In the genomic region with DNA sequence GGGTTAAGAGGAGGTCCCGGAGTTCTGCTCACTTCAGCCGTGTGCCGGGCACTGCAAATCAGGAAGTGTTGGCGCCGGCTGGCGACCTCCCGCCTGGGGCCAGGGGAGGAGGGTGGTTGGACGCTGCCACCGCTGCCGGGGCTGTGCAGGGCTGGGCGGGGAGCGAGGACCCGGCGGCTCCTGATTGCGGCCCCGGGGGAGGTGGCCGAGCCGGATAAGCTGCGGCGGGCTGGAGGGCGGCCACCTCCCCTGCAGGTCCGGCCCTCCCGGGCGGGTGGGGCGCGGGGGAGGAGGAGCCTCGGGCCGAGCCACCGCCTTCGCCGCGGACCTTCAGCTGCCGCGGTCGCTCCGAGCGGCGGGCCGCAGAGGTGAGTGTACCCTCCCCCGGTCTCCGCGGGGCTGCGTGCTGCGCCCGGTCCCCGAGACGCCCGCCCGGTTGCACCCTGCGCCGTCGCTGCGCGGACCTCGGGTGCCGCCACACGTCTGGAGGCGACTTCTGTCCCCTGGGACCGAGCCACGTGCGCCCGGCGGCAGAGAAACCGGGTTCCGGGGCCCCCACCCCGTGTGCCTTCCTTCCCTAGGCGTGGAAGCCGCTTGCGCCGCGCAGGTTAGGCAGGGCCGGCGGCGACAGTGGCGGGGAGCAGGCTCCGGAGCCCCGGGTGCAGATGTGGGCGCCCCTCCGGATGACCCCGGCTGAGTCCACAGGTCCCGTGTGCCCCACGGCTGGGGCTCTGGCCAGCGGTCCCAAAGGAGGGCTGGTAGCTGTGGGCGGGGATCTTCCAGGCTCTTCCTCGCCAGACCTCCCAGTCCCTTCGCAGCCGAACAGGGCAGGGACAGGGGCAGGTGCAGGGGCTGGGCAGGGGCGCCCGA, we compare ENCODE assay signal across 8 cellular contexts. TPM values are rescaled to one million over a fixed set of nuclear protein-coding genes. Genes with fewer than 3 reads are reported as not detected.
DNase-seq lines count a peak whose midpoint lies in the region; ATAC-seq, FAIRE-seq and TF ChIP-seq lines count a peak whose summit lies in the region.

A gene with protein sequence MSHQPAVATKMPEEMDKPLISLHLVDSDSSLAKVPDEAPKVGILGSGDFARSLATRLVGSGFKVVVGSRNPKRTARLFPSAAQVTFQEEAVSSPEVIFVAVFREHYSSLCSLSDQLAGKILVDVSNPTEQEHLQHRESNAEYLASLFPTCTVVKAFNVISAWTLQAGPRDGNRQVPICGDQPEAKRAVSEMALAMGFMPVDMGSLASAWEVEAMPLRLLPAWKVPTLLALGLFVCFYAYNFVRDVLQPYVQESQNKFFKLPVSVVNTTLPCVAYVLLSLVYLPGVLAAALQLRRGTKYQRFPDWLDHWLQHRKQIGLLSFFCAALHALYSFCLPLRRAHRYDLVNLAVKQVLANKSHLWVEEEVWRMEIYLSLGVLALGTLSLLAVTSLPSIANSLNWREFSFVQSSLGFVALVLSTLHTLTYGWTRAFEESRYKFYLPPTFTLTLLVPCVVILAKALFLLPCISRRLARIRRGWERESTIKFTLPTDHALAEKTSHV (plus strand): TSS at position 314 of the 870 bp plus-strand sequence. CDS start 7,179 bp downstream, outside the sequence.

- TF ChIP-seq POLR2A in endothelial cell of umbilical vein (IDR thresholded peaks at IDR 0.05; ENCODE audit: low read depth, low read length): peak; percentile 37
- TF ChIP-seq POLR2A in transverse colon (IDR thresholded peaks at IDR 0.05): no peak

- CTCF ChIA-PET in activated CD4-positive, alpha-beta T cell treated with anti-CD3 and anti-CD28 coated beads, Interleukin-2, amount 10 ng/mL, durations not matched to agents 7 days and 5 days (lab: Charles Lee): no interaction called here
- CTCF ChIA-PET in endothelial cell of umbilical vein (lab: Charles Lee): interaction anchor here (0.6 to 1.4 kb wide), 3 partner anchors 10 to 32 kb away, joined by 3 to 5 read pairs (median 4); no protein-coding TSS in a partner anchor

- H3K9ac ChIP-seq in HUES48 (ENCODE audit: low read depth, low read length): peak within 1 kb of the TSS; percentile 39; the same call in 1 of the 2 replicates
- peak within 1 kb of the TSS; percentile 68 for H3K9ac ChIP-seq in endothelial cell of umbilical vein (replicated peaks; ENCODE audit: extremely low read depth, insufficient read depth, low read length)

- no peak for TF ChIP-seq CTCF in endothelial cell of umbilical vein (IDR thresholded peaks at IDR 0.05; ENCODE audit: extremely low read depth in 1 of 2, insufficient read depth in 1 of 2, low read depth in 1 of 2, low read length in 2 of 2)
- no peak for TF ChIP-seq CTCF in transverse colon (IDR thresholded peaks at IDR 0.05)

- no peaks in the 10 kb centered on the region for H3K4me1 Mint-ChIP-seq in activated CD4-positive, alpha-beta T cell treated with anti-CD3 and anti-CD28 coated beads, Interleukin-2, amount 10 ng/mL, durations not matched to agents 7 days and 5 days

- peak; percentile 83 for FAIRE-seq in endothelial cell of umbilical vein (lab: Jason Lieb, UNC)

- H3K4me3 ChIP-seq in HUES48 (ENCODE audit: low read depth, low read length): peak within 1 kb of the TSS; percentile 70
- H3K4me3 ChIP-seq in SJSA1: peak within 1 kb of the TSS; percentile 74
- H3K4me3 ChIP-seq in endothelial cell of umbilical vein (replicated peaks in 1 of 3; ENCODE audit: insufficient read depth in 1 of 3, low read depth in 1 of 3, low read length in 3 of 3): peak within 1 kb of the TSS; percentile 49 to 85 (median 63)
- H3K4me3 ChIP-seq in transverse colon: peak within 1 kb of the TSS; percentile 61 to 71 (median 66)

- POLR2A ChIA-PET in activated CD4-positive, alpha-beta T cell treated with anti-CD3 and anti-CD28 coated beads, Interleukin-2, amount 10 ng/mL, durations not matched to agents 7 days and 5 days (lab: Charles Lee): no interaction called here
- POLR2A ChIA-PET in endothelial cell of umbilical vein (lab: Charles Lee): no interaction called here

- dilution Hi-C loops in endothelial cell of umbilical vein (cut with MboI; ENCODE audit: extremely low pct_ligation_motif_present, low sequenced_read_pairs): no loop called here

- H3K4me3 Mint-ChIP-seq in activated CD4-positive, alpha-beta T cell treated with anti-CD3 and anti-CD28 coated beads, Interleukin-2, amount 10 ng/mL, durations not matched to agents 7 days and 5 days: no peak within 1 kb of the TSS

- H3K4me2 ChIP-seq in endothelial cell of umbilical vein (ENCODE audit: insufficient read depth, low read length): peak within 1 kb of the TSS; percentile 82

- H3K27ac ChIP-seq in HUES48 (ENCODE audit: low read depth, low read length) (no peak within 1 kb of the TSS), SJSA1 (peak within 1 kb of the TSS; percentile 28), endothelial cell of umbilical vein (ENCODE audit: insufficient read depth, low read depth, low read length) (no peak within 1 kb of the TSS), transverse colon (peak within 1 kb of the TSS; percentile 44 to 73 (median 59))

- peaks cover 11% of the 10 kb centered on the region for H3K79me2 ChIP-seq in endothelial cell of umbilical vein (ENCODE audit: control insufficient read depth, insufficient read depth, low read length)

- no peak for TF ChIP-seq EP300 in transverse colon (IDR thresholded peaks at IDR 0.05; ENCODE audit: low read depth)

- intact Hi-C loops in endothelial cell of umbilical vein (cut with micrococcal nuclease) (loop anchor here (2.0 kb wide), 2 partner anchors 29 to 143 kb away; partner anchors contain the start of genes C2orf76 and DBI), transverse colon (cut with DNase I; ENCODE audit: low total_unique reads) (no loop called here)

- H2AFZ ChIP-seq in endothelial cell of umbilical vein (ENCODE audit: low read depth, low read length): peak within 1 kb of the TSS; percentile 93

- H3K27me3 ChIP-seq in HUES48 (ENCODE audit: control insufficient read depth, insufficient read depth, low read length) (peaks cover 15% of the 10 kb centered on the region), SJSA1 (replicated peaks) (no peaks in the 10 kb centered on the region), endothelial cell of umbilical vein (ENCODE audit: control insufficient read depth in 2 of 2, insufficient read depth in 2 of 2, low read length in 2 of 2) (no peaks in the 10 kb centered on the region), transverse colon (peaks cover 10% of the 10 kb centered on the region)

- no peak within 1 kb of the TSS for H3K27ac Mint-ChIP-seq in activated CD4-positive, alpha-beta T cell treated with anti-CD3 and anti-CD28 coated beads, Interleukin-2, amount 10 ng/mL, durations not matched to agents 7 days and 5 days

- H3K36me3 Mint-ChIP-seq in activated CD4-positive, alpha-beta T cell treated with anti-CD3 and anti-CD28 coated beads, Interleukin-2, amount 10 ng/mL, durations not matched to agents 7 days and 5 days (ENCODE audit: low read depth): no peaks in the 10 kb centered on the region

- H3K4me1 ChIP-seq in HUES48 (ENCODE audit: control insufficient read depth, insufficient read depth, low read length): peaks cover 24% of the 10 kb centered on the region
- peaks cover 40% of the 10 kb centered on the region for H3K4me1 ChIP-seq in SJSA1 (replicated peaks)
- peaks cover 8% of the 10 kb centered on the region for H3K4me1 ChIP-seq in endothelial cell of umbilical vein (ENCODE audit: control insufficient read depth, extremely low read depth, insufficient read depth, low read length)
- H3K4me1 ChIP-seq in transverse colon: peaks cover 0 to 26% (median 15%) of the 10 kb centered on the region in 4 donors

- H4K20me1 ChIP-seq in endothelial cell of umbilical vein (replicated peaks; ENCODE audit: control insufficient read depth, extremely low read depth, insufficient read depth, low read length): no peaks in the 10 kb centered on the region

- ATAC-seq in GM21723 (IDR thresholded peaks at IDR 0.05; ENCODE audit: unreplicated experiment): peak; percentile 84

- peaks cover 47% of the 10 kb centered on the region for H3K27me3 Mint-ChIP-seq in activated CD4-positive, alpha-beta T cell treated with anti-CD3 and anti-CD28 coated beads, Interleukin-2, amount 10 ng/mL, durations not matched to agents 7 days and 5 days

- DNase-seq in activated CD4-positive, alpha-beta T cell treated with anti-CD3 and anti-CD28 coated beads, Interleukin-2, amount 10 ng/mL, durations not matched to agents 7 days and 5 days: peak; percentile 6
- no peak for DNase-seq in activated CD4-positive, alpha-beta T cell treated with anti-CD3 and anti-CD28 coated beads, Interleukin-2, amount 50 U/mL, for 4 hours
- DNase-seq in SJSA1 (ENCODE audit: low read depth in 1 of 2, low spot score in 2 of 2) (peak; percentile 81 to 90), endothelial cell of umbilical vein (ENCODE audit: low read depth, low spot score) (peak; percentile 41), mesenteric fat pad (ENCODE audit: low spot score) (peak; percentile 92), transverse colon (peak; percentile 86)

- no TSS peak for BruUV-seq in endothelial cell of umbilical vein (replicated peaks; lab: Mats Ljungman, UMichigan)

- H3K36me3 ChIP-seq in HUES48 (ENCODE audit: control insufficient read depth, insufficient read depth, low read length) (no peaks in the 10 kb centered on the region), SJSA1 (peaks cover 4% of the 10 kb centered on the region; the same call in 1 of the 2 replicates), endothelial cell of umbilical vein (ENCODE audit: control insufficient read depth in 2 of 2, extremely low read depth in 1 of 2, insufficient read depth in 2 of 2, low read length in 2 of 2) (no peaks in the 10 kb centered on the region), transverse colon (no peaks in the 10 kb centered on the region)

- in situ Hi-C loops in transverse colon (cut with MboI; ENCODE audit: low pct_ligation_motif_present in 1 of 4, low pct_unique_long_range_greater_than_20kb in 1 of 4, low sequenced_read_pairs in 3 of 4): no loop called here

- WGBS in transverse colon (ENCODE audit: low coverage in 1 of 2), 2 donors: 0% methylated on average over 46 of the region's 89 CpGs; no CpG with 5 or more reads in 1 of the 2 donors

- no peaks in the 10 kb centered on the region for H3K9me3 Mint-ChIP-seq in activated CD4-positive, alpha-beta T cell treated with anti-CD3 and anti-CD28 coated beads, Interleukin-2, amount 10 ng/mL, durations not matched to agents 7 days and 5 days

- no peaks in the 10 kb centered on the region for H3K9me1 ChIP-seq in endothelial cell of umbilical vein (replicated peaks; ENCODE audit: control insufficient read depth, extremely low read depth, insufficient read depth, low read length)

- H3K9me3 ChIP-seq in HUES48 (ENCODE audit: control insufficient read depth, insufficient read depth, low read length) (no peaks in the 10 kb centered on the region), SJSA1 (replicated peaks) (no peaks in the 10 kb centered on the region), endothelial cell of umbilical vein (replicated peaks; ENCODE audit: control insufficient read depth, insufficient read depth, low read length) (no peaks in the 10 kb centered on the region), transverse colon (no peaks in the 10 kb centered on the region)

RNA-seq across cellular contexts. Expression of the gene that starts here (rescaled TPM):
- under 1 TPM in 1 of 2 experiments, not detected in 1; 0.06 TPM for total RNA-seq in activated CD4-positive, alpha-beta T cell treated with anti-CD3 and anti-CD28 coated beads, Interleukin-2, amount 10 ng/mL, durations not matched to agents 7 days and 5 days
- 19.3 and 33.2 TPM in 2 replicates for total RNA-seq in SJSA1 (2014; rRNA removed; shearing (Covaris generic))
- total RNA-seq in endothelial cell of umbilical vein (12.7 and 17.4 TPM in 2 replicates), mesenteric fat pad (15.2 TPM), transverse colon (10 to 100 TPM; 23.3 to 54.3 (median 37.6) TPM)
- polyA plus RNA-seq in endothelial cell of umbilical vein: 8.6 and 10.6 TPM in 2 replicates
- 6.8 and 7.0 TPM in 2 replicates for polyA plus RNA-seq in endothelial cell of umbilical vein (2011; cell fraction: cytosol; rRNA removed)
- 7.4 and 7.9 TPM in 2 replicates for polyA plus RNA-seq in endothelial cell of umbilical vein (2011; cell fraction: nucleus; rRNA removed)
- 21.2 and 25.6 TPM in 2 replicates for polyA plus RNA-seq in endothelial cell of umbilical vein (2012)
- polyA minus RNA-seq in endothelial cell of umbilical vein: 7.0 and 8.4 TPM in 2 replicates
- polyA minus RNA-seq in endothelial cell of umbilical vein (2011; cell fraction: cytosol; rRNA and poly(A)+ RNA removed): 9.5 TPM
- 4.7 and 5.1 TPM in 2 replicates for polyA minus RNA-seq in endothelial cell of umbilical vein (2011; cell fraction: nucleus; rRNA and poly(A)+ RNA removed)

Comparison
In these comparisons a context has a peak if more than half of its experiments do, and no peak if none do; other contexts are left out.
1. RNA of the gene that starts here (total RNA-seq): 23.3 to 54.3 TPM in transverse colon, 19.3 to 33.2 TPM in SJSA1, 12.7 to 17.4 TPM in endothelial cell of umbilical vein and 15.2 TPM in mesenteric fat pad (single experiment); 0.06 TPM in activated CD4-positive, alpha-beta T cell treated with anti-CD3 and anti-CD28 coated beads, Interleukin-2, amount 10 ng/mL, durations not matched to agents 7 days and 5 days; every median in the first group is over 10 times any median in the second.
2. Peak in DNase-seq in activated CD4-positive, alpha-beta T cell treated with anti-CD3 and anti-CD28 coated beads, Interleukin-2, amount 10 ng/mL, durations not matched to agents 7 days and 5 days; RNA of the gene not detected or under 1 TPM.
3. DNase-seq: peak in SJSA1 (2 of 2), endothelial cell of umbilical vein (single experiment), mesenteric fat pad (single experiment) and transverse colon (single experiment); none in activated CD4-positive, alpha-beta T cell treated with anti-CD3 and anti-CD28 coated beads, Interleukin-2, amount 50 U/mL, for 4 hours (0 of 2).
4. H3K27ac ChIP-seq: peak in SJSA1 (single experiment) and transverse colon (4 of 4); none in HUES48 (single experiment) and endothelial cell of umbilical vein (single experiment).
5. Peak in every context shown above with its lines, with median percentiles within 50 percentile points of each other: H3K4me3 ChIP-seq.